ENCODE assay signal across 8 cellular contexts in genomic region chr15:62390793-62391543, GRCh38. TPM values are rescaled to one million over a fixed set of nuclear protein-coding genes. Genes with fewer than 3 reads are reported as not detected.
A peak's percentile ranks its signal among the peaks of the same experiment; 100 is the strongest.
DNase-seq lines count a peak whose midpoint lies in the region; ATAC-seq and TF ChIP-seq lines count a peak whose summit lies in the region.

No MANE protein-coding gene starts in this region.

- no peak overlapping the region for H3K27ac ChIP-seq in naive thymus-derived CD4-positive, alpha-beta T cell (ENCODE audit: low read depth, low read length)
- H3K27ac ChIP-seq in transverse colon, result peak overlapping the region; percentile 80 to 88 (median 88)

- CTCF ChIA-PET in Caco-2 (lab: Charles Lee), result interaction anchor here (1.6 to 1.7 kb wide), 2 partner anchors 41 to 158 kb away, joined by 5 to 9 read pairs; no protein-coding TSS in a partner anchor
- CTCF ChIA-PET in naive thymus-derived CD4-positive, alpha-beta T cell (lab: Charles Lee), result no interaction called here

- H3K27ac Mint-ChIP-seq in Caco-2 (ENCODE audit: unreplicated experiment), result peak overlapping the region; percentile 93
- H3K27ac Mint-ChIP-seq in naive thymus-derived CD4-positive, alpha-beta T cell, result peak overlapping the region in 8 of 9 donors; percentile 31 to 92 (median 72)

- POLR2A ChIA-PET in Caco-2 (lab: Charles Lee), result interaction anchor here (0.6 to 1.0 kb wide), 2 partner anchors 79 to 137 kb away, joined by 3 to 4 read pairs; no protein-coding TSS in a partner anchor
- POLR2A ChIA-PET in naive thymus-derived CD4-positive, alpha-beta T cell (lab: Charles Lee), result no interaction called here

- no peak for TF ChIP-seq EP300 in transverse colon (IDR thresholded peaks at IDR 0.05; ENCODE audit: low read depth)

- no peaks in the 10 kb centered on the region for H3K9me3 ChIP-seq in Caco-2
- no peaks in the 10 kb centered on the region for H3K9me3 ChIP-seq in naive thymus-derived CD4-positive, alpha-beta T cell (ENCODE audit: control insufficient read depth in 2 of 3, low read length in 3 of 3)
- H3K9me3 ChIP-seq in transverse colon, result no peaks in the 10 kb centered on the region

- TF ChIP-seq CTCF in Caco-2 (IDR thresholded peaks at IDR 0.05; ENCODE audit: insufficient read depth in 1 of 2, low read depth in 1 of 2, low read length in 1 of 2, severe bottlenecking in 1 of 2, unreplicated experiment in 1 of 2) (no peak), fibroblast of the aortic adventitia (IDR thresholded peaks at IDR 0.05; ENCODE audit: insufficient read depth, low read length) (no peak), transverse colon (IDR thresholded peaks at IDR 0.05) (no peak)

- H3K27me3 ChIP-seq in Caco-2 (replicated peaks; ENCODE audit: control insufficient read depth, insufficient read depth, low read length) (no peaks in the 10 kb centered on the region), transverse colon (no peaks in the 10 kb centered on the region)
- H3K27me3 ChIP-seq in naive thymus-derived CD4-positive, alpha-beta T cell (ENCODE audit: control insufficient read depth in 2 of 2, insufficient read depth in 2 of 2, low read length in 2 of 2), result peaks cover 0 to 8% of the 10 kb centered on the region in 2 donors

- H3K9me3 Mint-ChIP-seq in Caco-2 (ENCODE audit: unreplicated experiment), result no peaks in the 10 kb centered on the region
- no peaks in the 10 kb centered on the region for H3K9me3 Mint-ChIP-seq in naive thymus-derived CD4-positive, alpha-beta T cell

- peak; percentile 48 to 52 for DNase-seq in Caco-2
- peak; percentile 28 for DNase-seq in NCI-H1092 (lab: John Stamatoyannopoulos, UW)
- DNase-seq in activated T-cell treated with anti-CD3 and anti-CD28 coated beads, Interleukin-2, amount 50 U/mL, for 48 hours, result peak; percentile 54 to 62
- DNase-seq in fibroblast of the aortic adventitia (ENCODE audit: low read depth), result peak; percentile 42
- peak in 4 of 9 donors; percentile 15 to 43 (median 16) for DNase-seq in naive thymus-derived CD4-positive, alpha-beta T cell
- DNase-seq in transverse colon, result peak; percentile 44

- no peak for TF ChIP-seq POLR2A in transverse colon (IDR thresholded peaks at IDR 0.05)

- H3K4me3 Mint-ChIP-seq in Caco-2 (ENCODE audit: unreplicated experiment), result peak overlapping the region; percentile 95
- H3K4me3 Mint-ChIP-seq in naive thymus-derived CD4-positive, alpha-beta T cell, result peak overlapping the region; percentile 92 to 97 (median 95)

- TSS peak; percentile 15 for BruUV-seq in Caco-2 (replicated peaks; lab: Mats Ljungman, UMichigan)

- H3K4me1 Mint-ChIP-seq in Caco-2 (ENCODE audit: low read depth, unreplicated experiment), result peaks cover 13% of the 10 kb centered on the region
- peaks cover 10 to 20% (median 17%) of the 10 kb centered on the region in 7 donors for H3K4me1 Mint-ChIP-seq in naive thymus-derived CD4-positive, alpha-beta T cell

- H3K36me3 ChIP-seq in Caco-2 (ENCODE audit: control insufficient read depth, insufficient read depth, low read length) (no peaks in the 10 kb centered on the region; the same call in 1 of the 2 replicates), transverse colon (no peaks in the 10 kb centered on the region)
- peaks cover 0 to 6% (median 0%) of the 10 kb centered on the region in 3 experiments for H3K36me3 ChIP-seq in naive thymus-derived CD4-positive, alpha-beta T cell (ENCODE audit: control insufficient read depth in 2 of 3, insufficient read depth in 3 of 3, low read length in 3 of 3)

- no peaks in the 10 kb centered on the region for H3K27me3 Mint-ChIP-seq in Caco-2 (ENCODE audit: insufficient read depth, unreplicated experiment)
- H3K27me3 Mint-ChIP-seq in naive thymus-derived CD4-positive, alpha-beta T cell, result peaks cover 11 to 45% (median 26%) of the 10 kb centered on the region in 5 donors

- peak overlapping the region; percentile 97 for H3K4me3 ChIP-seq in Caco-2 (ENCODE audit: low read depth, low read length)
- H3K4me3 ChIP-seq in fibroblast of the aortic adventitia (ENCODE audit: low read depth, low read length), result peak overlapping the region; percentile 98
- peak overlapping the region; percentile 70 for H3K4me3 ChIP-seq in naive thymus-derived CD4-positive, alpha-beta T cell (ENCODE audit: low read length)
- H3K4me3 ChIP-seq in transverse colon, result peak overlapping the region; percentile 71 to 98 (median 89)

- H3K4me1 ChIP-seq in Caco-2, result peaks cover 20% of the 10 kb centered on the region
- peaks cover 8% of the 10 kb centered on the region in 2 donors for H3K4me1 ChIP-seq in naive thymus-derived CD4-positive, alpha-beta T cell (ENCODE audit: control insufficient read depth in 2 of 2, insufficient read depth in 2 of 2, low read length in 2 of 2)
- H3K4me1 ChIP-seq in transverse colon, result peaks cover 5 to 17% (median 12%) of the 10 kb centered on the region in 4 donors

- 0% methylated on average over 1 to 51 of the region's 53 CpGs for WGBS in transverse colon (ENCODE audit: low coverage in 1 of 2), 2 donors

- H3K36me3 Mint-ChIP-seq in Caco-2 (ENCODE audit: insufficient read depth, unreplicated experiment), result peaks cover 39% of the 10 kb centered on the region
- H3K36me3 Mint-ChIP-seq in naive thymus-derived CD4-positive, alpha-beta T cell, result no peaks in the 10 kb centered on the region

- in situ Hi-C loops in transverse colon (cut with MboI; ENCODE audit: low pct_ligation_motif_present in 1 of 4, low pct_unique_long_range_greater_than_20kb in 1 of 4, low sequenced_read_pairs in 3 of 4), result loop anchor here in 1 of 4 donors (25.0 kb wide), 1 partner anchor 271 kb away; no protein-coding TSS in a partner anchor

- ATAC-seq in GM21515 (IDR thresholded peaks at IDR 0.05; ENCODE audit: unreplicated experiment) (peak; percentile 34), GM21367 (IDR thresholded peaks at IDR 0.05; ENCODE audit: unreplicated experiment) (no peak)
- ATAC-seq in naive thymus-derived CD4-positive, alpha-beta T cell, result peak; percentile 21

- intact Hi-C loops in Caco-2 (cut with micrococcal nuclease; ENCODE audit: unreplicated experiment), result loop anchor here (1.0 to 5.0 kb wide), 3 partner anchors 40 to 106 kb away; no protein-coding TSS in a partner anchor
- intact Hi-C loops in naive thymus-derived CD4-positive, alpha-beta T cell (cut with micrococcal nuclease), result loop anchor here in 1 of 2 donors (2.0 kb wide), 2 partner anchors 44 to 180 kb away; no protein-coding TSS in a partner anchor
- intact Hi-C loops in transverse colon (cut with DNase I; ENCODE audit: low total_unique reads), result loop anchor here (10.0 kb wide), 1 partner anchor 84 kb away; no protein-coding TSS in a partner anchor

RNA-seq across cellular contexts. Expression of gene TLN2, which starts 0.6 kb away (rescaled TPM):
- total RNA-seq in Caco-2 (2022) (75.7 and 77.5 TPM in 2 replicates), fibroblast of the aortic adventitia (ENCODE audit: low replicate concordance) (33.7 and 40.6 TPM in 2 replicates), transverse colon (100 to 1,000 TPM in 1 of 4 donors, 10 to 100 TPM in 3; 50.7 to 133 (median 66.3) TPM)
- 1 to 10 TPM in 1 of 5 experiments, under 1 TPM in 4; 0.53 to 1.6 (median 0.79) TPM for total RNA-seq in naive thymus-derived CD4-positive, alpha-beta T cell
- polyA plus RNA-seq in naive thymus-derived CD4-positive, alpha-beta T cell, result not detected

Comparison
In these comparisons a context has a peak if more than half of its experiments do, and no peak if none do; other contexts are left out.
1. RNA of gene TLN2, which starts 0.6 kb away (total RNA-seq): 75.7 to 77.5 TPM in Caco-2, 50.7 to 133 TPM in transverse colon and 33.7 to 40.6 TPM in fibroblast of the aortic adventitia; 0.53 to 1.6 TPM in naive thymus-derived CD4-positive, alpha-beta T cell; every median in the first group is over 10 times any median in the second.
2. Peak in every context shown above with its lines, with median percentiles within 50 percentile points of each other: H3K4me3 ChIP-seq.